ENCODE assay signal across 11 cellular contexts in genomic region chr5:177593511-177593910, GRCh38. TPM values are rescaled to one million over a fixed set of nuclear protein-coding genes. Genes with fewer than 3 reads are reported as not detected.
A peak's percentile ranks its signal among the peaks of the same experiment; 100 is the strongest.
DNase-seq lines count a peak whose midpoint lies in the region; TF ChIP-seq lines count a peak whose summit lies in the region.
"Had no signal": no experiment of that assay in that cellular context is flagged by ENCODE, and none has a peak within 500 bp of the region (broad histone marks: within the 10 kb centered on the region; RNA-seq: fewer than 3 reads in every experiment).

No MANE protein-coding gene starts in this region.

- TF ChIP-seq CTCF in OCI-LY1 (IDR thresholded peaks at IDR 0.05; ENCODE audit: low read length) (no peak), coronary artery (IDR thresholded peaks at IDR 0.05) (no peak), osteocyte (IDR thresholded peaks at IDR 0.05) (no peak)

- peaks cover 18% of the 10 kb centered on the region for H3K4me1 ChIP-seq in OCI-LY1 (ENCODE audit: insufficient read depth, low read length, severe bottlenecking)

- no peaks in the 10 kb centered on the region for H3F3A ChIP-seq in OCI-LY1 (ENCODE audit: insufficient read depth, low read length)

- peaks cover 28% of the 10 kb centered on the region for H3K36me3 Mint-ChIP-seq in osteocyte (ENCODE audit: unreplicated experiment)

- H3K27ac ChIP-seq in OCI-LY1 (ENCODE audit: low read depth, low read length, poor library complexity, severe bottlenecking) (no peak overlapping the region), coronary artery (no peak overlapping the region), substantia nigra (ENCODE audit: low read depth, low read length, poor library complexity, severe bottlenecking) (no peak overlapping the region)

- H3K79me2 ChIP-seq in OCI-LY1 (ENCODE audit: insufficient read depth, low read length) = peaks cover 5% of the 10 kb centered on the region; the same call in 1 of the 2 replicates

- H3K27me3 Mint-ChIP-seq in osteocyte (ENCODE audit: unreplicated experiment) = peaks cover 23% of the 10 kb centered on the region

- H2AFZ ChIP-seq in OCI-LY1 (ENCODE audit: low read length) = no peak overlapping the region

- peak overlapping the region; percentile 100 for H3K4me3 Mint-ChIP-seq in osteocyte (ENCODE audit: unreplicated experiment)

- no peaks in the 10 kb centered on the region for H4K20me1 ChIP-seq in OCI-LY1 (ENCODE audit: insufficient read depth, low read length)

- H3K4me3 ChIP-seq in GM08714 (ENCODE audit: low read length) = peak overlapping the region; percentile 77; the same call in 1 of the 2 replicates
- peak overlapping the region; percentile 99 for H3K4me3 ChIP-seq in OCI-LY1 (ENCODE audit: low read depth, low read length, poor library complexity, severe bottlenecking)
- H3K4me3 ChIP-seq in coronary artery = peak overlapping the region; percentile 80

- peaks cover 40% of the 10 kb centered on the region for H3K36me3 ChIP-seq in OCI-LY1 (ENCODE audit: insufficient read depth, low read length)

- no peak overlapping the region for H3K27ac Mint-ChIP-seq in osteocyte (ENCODE audit: unreplicated experiment)

- no peaks in the 10 kb centered on the region for H3K27me3 ChIP-seq in OCI-LY1 (ENCODE audit: insufficient read depth, low read length)
- H3K27me3 ChIP-seq: ascending aorta had no signal

- H3K9me3 Mint-ChIP-seq in osteocyte (ENCODE audit: unreplicated experiment) = no peaks in the 10 kb centered on the region

- H3K4me2 ChIP-seq in OCI-LY1 (ENCODE audit: low read length) = peak overlapping the region; percentile 75

- H3K9ac ChIP-seq in OCI-LY1 (ENCODE audit: low read length) = no peak overlapping the region; the same call in 1 of the 2 replicates

- no peaks in the 10 kb centered on the region for H3K9me3 ChIP-seq in OCI-LY1 (ENCODE audit: low read length)
- H3K9me3 ChIP-seq: ascending aorta had no signal

- no peak for DNase-seq in coronary artery (ENCODE audit: low spot score)
- DNase-seq in osteocyte (ENCODE audit: extremely low spot score, unreplicated experiment) = no peak
- DNase-seq in GM19238 (ENCODE audit: insufficient read length, low spot score) = no peak
- DNase-seq in substantia nigra (lab: John Stamatoyannopoulos, UW) = no peak
- no peak for DNase-seq in stimulated activated naive CD4-positive, alpha-beta T cell treated with Interleukin-2 at 50 U/mL for 16 hours (lab: John Stamatoyannopoulos, UW)
- DNase-seq in A172 (ENCODE audit: low spot score) = no peak
- DNase-seq: right cardiac atrium, T1000 had no signal

- no peaks in the 10 kb centered on the region for H3K9me2 ChIP-seq in OCI-LY1 (ENCODE audit: low read depth, low read length)

- peaks cover 19% of the 10 kb centered on the region for H3K4me1 Mint-ChIP-seq in osteocyte (ENCODE audit: unreplicated experiment)

RNA-seq across cellular contexts. Expression of gene TMED9, which starts 1.5 kb away (rescaled TPM):
- 216 and 248 TPM in 2 replicates for total RNA-seq in osteocyte
- 119 and 124 TPM in 2 replicates for total RNA-seq in A172 (2014; rRNA removed; shearing (Covaris generic))

RNA-seq across cellular contexts. Expression of gene B4GALT7, which starts 6.4 kb away (rescaled TPM):
- 34.9 and 36.0 TPM in 2 replicates for total RNA-seq in osteocyte
- total RNA-seq in A172 (2014; rRNA removed; shearing (Covaris generic)) = 29.5 and 35.4 TPM in 2 replicates

RNA-seq across cellular contexts. Expression of gene FAM193B, which starts 39.1 kb away (rescaled TPM):
- 82.0 and 97.2 TPM in 2 replicates for total RNA-seq in osteocyte
- 21.8 and 28.7 TPM in 2 replicates for total RNA-seq in A172 (2014; rRNA removed; shearing (Covaris generic))
